ENCODE assay signal across 1 cellular context in genomic region chr6:17101422-17102257, GRCh38.
TF ChIP-seq lines count a peak whose summit lies in the region.

STMND1 (plus strand) TSS chr6:17102050; CDS start chr6:17102258, 208 bp downstream.

TF ChIP-seq in HEK293, 187 proteins besides CTCF, POLR2A, EP300 and RAD21 (continued from another document and continues in another):
- TF ChIP-seq BCL6B (tag by site-specific recombination; IDR thresholded peaks at IDR 0.05) (no peak), ZNF362 (tag by site-specific recombination; IDR thresholded peaks at IDR 0.05) (no peak), ZNF645 (tag by site-specific recombination; IDR thresholded peaks at IDR 0.05) (no peak), ZNF629 (tag by site-specific recombination; IDR thresholded peaks at IDR 0.05) (peak; percentile 86), ZNF521 (tag by site-specific recombination; IDR thresholded peaks at IDR 0.05) (no peak), MEIS1 (CRISPR knock-in tag; IDR thresholded peaks at IDR 0.05; ENCODE audit: borderline replicate concordance) (no peak), KLF7 (tag by site-specific recombination; IDR thresholded peaks at IDR 0.05; ENCODE audit: borderline replicate concordance) (no peak), ZFP37 (tag by site-specific recombination; IDR thresholded peaks at IDR 0.05) (peak; percentile 61; the same call in 1 of the 2 replicates), GLIS2 (tag by site-specific recombination; IDR thresholded peaks at IDR 0.05) (0 out of 2 replicates have a peak, but pooled peaks have one; percentile 13), ZBTB7A (tag by site-specific recombination; IDR thresholded peaks at IDR 0.05; ENCODE audit: low read depth) (no peak), ZNF785 (tag by site-specific recombination; IDR thresholded peaks at IDR 0.05) (no peak), INSM2 (tag by site-specific recombination; IDR thresholded peaks at IDR 0.05) (peak; percentile 47), ZFP3 (tag by site-specific recombination; IDR thresholded peaks at IDR 0.05; ENCODE audit: low read depth) (no peak), YY1 (tag by site-specific recombination; IDR thresholded peaks at IDR 0.05) (peak; percentile 63; the same call in 1 of the 2 replicates), ZNF26 (tag by site-specific recombination; IDR thresholded peaks at IDR 0.05) (no peak), ZNF624 (tag by site-specific recombination; IDR thresholded peaks at IDR 0.05) (no peak), ZNF214 (tag by site-specific recombination; IDR thresholded peaks at IDR 0.05; ENCODE audit: borderline replicate concordance) (no peak), ZNF433 (tag by site-specific recombination; IDR thresholded peaks at IDR 0.05; ENCODE audit: low read depth) (no peak), ZNF654 (tag by site-specific recombination; IDR thresholded peaks at IDR 0.05; ENCODE audit: low read depth) (no peak), ATF2 (tag by site-specific recombination; IDR thresholded peaks at IDR 0.05; ENCODE audit: low read depth) (peak; percentile 98), ZNF561 (tag by site-specific recombination; IDR thresholded peaks at IDR 0.05; ENCODE audit: borderline replicate concordance) (peak; percentile 94), ZNF600 (tag by site-specific recombination; IDR thresholded peaks at IDR 0.05) (no peak), ZBTB8A (tag by site-specific recombination; IDR thresholded peaks at IDR 0.05) (peak; percentile 99), ZSCAN16 (tag by site-specific recombination; IDR thresholded peaks at IDR 0.05) (no peak), GLIS1 (tag by site-specific recombination; IDR thresholded peaks at IDR 0.05) (peak; percentile 10; the same call in 1 of the 2 replicates), EGR2 (tag by site-specific recombination; IDR thresholded peaks at IDR 0.05; ENCODE audit: low read depth) (peak; percentile 45), OVOL3 (tag by site-specific recombination; IDR thresholded peaks at IDR 0.05) (no peak; the same call in 1 of the 2 replicates), ZNF670 (tag by site-specific recombination; IDR thresholded peaks at IDR 0.05; ENCODE audit: low read depth) (no peak), ZNF280C (tag by site-specific recombination; IDR thresholded peaks at IDR 0.05) (no peak), PRDM2 (tag by site-specific recombination; IDR thresholded peaks at IDR 0.05; ENCODE audit: borderline replicate concordance) (no peak), ZNF138 (tag by site-specific recombination; IDR thresholded peaks at IDR 0.05; ENCODE audit: borderline replicate concordance) (no peak), ZBTB6 (tag by site-specific recombination; IDR thresholded peaks at IDR 0.05) (peak; percentile 77), ZNF16 (tag by site-specific recombination; IDR thresholded peaks at IDR 0.05; ENCODE audit: low read depth) (no peak), ZSCAN23 (tag by site-specific recombination; IDR thresholded peaks at IDR 0.05) (no peak), ZNF660 (tag by site-specific recombination; IDR thresholded peaks at IDR 0.05) (peak; percentile 86), ZNF341 (tag by site-specific recombination; IDR thresholded peaks at IDR 0.05; ENCODE audit: low read depth) (peak; percentile 63), ZNF221 (tag by site-specific recombination; IDR thresholded peaks at IDR 0.05; ENCODE audit: borderline replicate concordance) (no peak), ZNF549 (tag by site-specific recombination; IDR thresholded peaks at IDR 0.05) (no peak), ZNF335 (tag by site-specific recombination; conservative IDR thresholded peaks at IDR 0.05) (peak; percentile 95), SALL2 (tag by site-specific recombination; IDR thresholded peaks at IDR 0.05; ENCODE audit: borderline replicate concordance) (no peak)
